19 cellular contexts compared by ENCODE assay signal in the genomic region with DNA sequence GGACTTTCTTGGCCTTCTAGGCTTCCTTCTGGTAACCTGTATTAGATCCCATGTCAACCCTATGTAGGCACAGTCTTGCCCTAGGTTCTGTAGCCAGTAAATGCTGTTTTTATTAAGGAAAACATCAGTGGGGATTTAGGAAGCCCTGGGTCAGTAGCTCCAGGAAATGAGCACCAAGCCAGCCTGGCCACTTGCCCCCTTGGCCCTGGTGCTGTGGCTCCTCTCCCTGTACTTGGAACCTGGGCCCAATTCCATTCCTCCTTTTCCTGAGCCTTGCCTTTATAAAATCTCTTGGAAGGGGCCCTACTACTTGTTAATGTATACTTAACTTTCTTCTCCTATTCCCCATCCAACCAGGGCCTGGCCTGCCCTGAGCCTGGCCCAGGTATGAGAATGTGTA.
"Had no signal": no experiment of that assay in that cellular context is flagged by ENCODE, and none has a peak within 500 bp of the region (broad histone marks: within the 10 kb centered on the region; RNA-seq: fewer than 3 reads in every experiment).

No MANE protein-coding gene starts in this region.

- H3K4me3 Mint-ChIP-seq: immature natural killer cell; naive thymus-derived CD8-positive, alpha-beta T cell; stimulated activated naive B cell treated with anti-CD40 and anti-IgM and Interleukin-4, amounts not matched to agents 10 μg/mL and 1 μg/mL and 100 μg/mL, for 72 hours; stimulated activated naive CD8-positive, alpha-beta T cell treated with anti-CD3 and anti-CD28 coated beads, Interleukin-15, amount 100 ng/mL, for 72 hours had no signal

- ATAC-seq: gastroesophageal sphincter; mucosa of descending colon; naive thymus-derived CD8-positive, alpha-beta T cell; psoas muscle; stimulated activated naive CD8-positive, alpha-beta T cell treated with anti-CD3 and anti-CD28 coated beads, Interleukin-15, amount 100 ng/mL, for 72 hours had no signal

- H3K4me1 ChIP-seq: gastroesophageal sphincter, psoas muscle, uterus had no signal

- DNase-seq: central memory CD4-positive, alpha-beta T cell; esophagus squamous epithelium; foreskin fibroblast; glutamatergic neuron; immature natural killer cell; kidney; left cardiac atrium; mammary epithelial cell; mucosa of descending colon; naive thymus-derived CD8-positive, alpha-beta T cell; psoas muscle; stimulated activated CD4-positive, alpha-beta T cell treated with anti-CD3 and anti-CD28 coated beads, Interleukin-4, amount 100 ng/mL, for 1 hour; stimulated activated CD8-positive, alpha-beta memory T cell treated with anti-CD3 and anti-CD28 coated beads, Interleukin-4, amount 100 ng/mL, for 48 hours; stimulated activated naive B cell treated with anti-CD40 and anti-IgM and Interleukin-4, amounts not matched to agents 10 μg/mL and 1 μg/mL and 100 μg/mL, for 72 hours; stimulated activated naive CD8-positive, alpha-beta T cell treated with anti-CD3 and anti-CD28 coated beads, Interleukin-15, amount 100 ng/mL, for 72 hours; upper lobe of left lung; uterus had no signal

- H3K4me3 ChIP-seq: esophagus squamous epithelium, gastroesophageal sphincter, mucosa of descending colon, psoas muscle, upper lobe of left lung, uterus had no signal

- H3K27ac Mint-ChIP-seq: stimulated activated naive B cell treated with anti-CD40 and anti-IgM and Interleukin-4, amounts not matched to agents 10 μg/mL and 1 μg/mL and 100 μg/mL, for 72 hours; stimulated activated naive CD8-positive, alpha-beta T cell treated with anti-CD3 and anti-CD28 coated beads, Interleukin-15, amount 100 ng/mL, for 72 hours had no signal

- H3K4me1 Mint-ChIP-seq: immature natural killer cell had no signal

- H3K9me3 Mint-ChIP-seq: immature natural killer cell; naive thymus-derived CD8-positive, alpha-beta T cell; stimulated activated naive B cell treated with anti-CD40 and anti-IgM and Interleukin-4, amounts not matched to agents 10 μg/mL and 1 μg/mL and 100 μg/mL, for 72 hours had no signal

- H3K36me3 Mint-ChIP-seq: naive thymus-derived CD8-positive, alpha-beta T cell; stimulated activated naive B cell treated with anti-CD40 and anti-IgM and Interleukin-4, amounts not matched to agents 10 μg/mL and 1 μg/mL and 100 μg/mL, for 72 hours had no signal

- H3K36me3 ChIP-seq: esophagus squamous epithelium, gastroesophageal sphincter, neutrophil, upper lobe of left lung, uterus had no signal

- H3K27me3 ChIP-seq: esophagus squamous epithelium, gastroesophageal sphincter, neutrophil, upper lobe of left lung, uterus had no signal

- H3K27me3 Mint-ChIP-seq: stimulated activated naive CD8-positive, alpha-beta T cell treated with anti-CD3 and anti-CD28 coated beads, Interleukin-15, amount 100 ng/mL, for 72 hours had no signal

- H3K9me3 ChIP-seq: esophagus squamous epithelium, gastroesophageal sphincter, mucosa of descending colon, neutrophil, psoas muscle, upper lobe of left lung, uterus had no signal

- H3K27ac ChIP-seq: esophagus squamous epithelium, gastroesophageal sphincter, neutrophil, psoas muscle, upper lobe of left lung had no signal
